ENCODE assay signal across 1 cellular context in the genomic region with DNA sequence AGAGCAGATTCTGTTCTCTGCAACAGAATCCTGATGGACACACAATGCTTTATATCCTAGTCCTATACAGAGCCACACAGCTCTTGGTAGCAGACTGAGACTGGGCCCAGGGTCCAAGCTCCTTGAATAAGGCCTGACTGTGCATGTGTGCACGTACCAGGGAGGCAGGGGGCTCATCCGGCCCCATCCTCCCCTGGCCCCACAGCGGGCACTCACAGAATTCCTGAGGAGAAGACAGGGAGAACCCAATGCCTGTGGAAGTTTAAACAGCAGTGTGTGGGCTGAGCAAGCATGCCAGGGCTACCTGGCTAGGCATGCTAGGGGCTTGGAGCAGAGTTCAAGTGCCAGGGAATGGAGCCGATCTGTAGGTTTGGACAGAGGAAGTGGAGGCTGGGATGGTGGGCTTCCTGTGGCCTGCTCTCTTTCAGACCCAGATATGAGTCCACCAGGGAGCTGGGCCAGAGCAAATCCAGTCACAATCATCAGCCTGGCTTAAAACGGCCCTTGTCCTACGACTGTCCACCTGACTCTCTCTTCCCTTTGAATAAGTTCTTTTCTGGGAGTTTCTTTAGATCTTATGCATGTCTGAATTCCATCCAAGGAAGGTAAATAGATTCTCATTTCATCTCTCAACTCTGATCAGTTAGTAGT.
TF ChIP-seq lines count a peak whose summit lies in the region.

No MANE protein-coding gene starts in this region.

TF ChIP-seq in K562, 482 proteins besides CTCF, POLR2A, EP300 and RAD21 (continued from another document):
- TF ChIP-seq, protein P1, sequence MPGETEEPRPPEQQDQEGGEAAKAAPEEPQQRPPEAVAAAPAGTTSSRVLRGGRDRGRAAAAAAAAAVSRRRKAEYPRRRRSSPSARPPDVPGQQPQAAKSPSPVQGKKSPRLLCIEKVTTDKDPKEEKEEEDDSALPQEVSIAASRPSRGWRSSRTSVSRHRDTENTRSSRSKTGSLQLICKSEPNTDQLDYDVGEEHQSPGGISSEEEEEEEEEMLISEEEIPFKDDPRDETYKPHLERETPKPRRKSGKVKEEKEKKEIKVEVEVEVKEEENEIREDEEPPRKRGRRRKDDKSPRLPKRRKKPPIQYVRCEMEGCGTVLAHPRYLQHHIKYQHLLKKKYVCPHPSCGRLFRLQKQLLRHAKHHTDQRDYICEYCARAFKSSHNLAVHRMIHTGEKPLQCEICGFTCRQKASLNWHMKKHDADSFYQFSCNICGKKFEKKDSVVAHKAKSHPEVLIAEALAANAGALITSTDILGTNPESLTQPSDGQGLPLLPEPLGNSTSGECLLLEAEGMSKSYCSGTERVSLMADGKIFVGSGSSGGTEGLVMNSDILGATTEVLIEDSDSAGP (CRISPR knock-in tag; IDR thresholded peaks at IDR 0.05): 0 out of 2 replicates have a peak, but pooled peaks have one; percentile 21
- TF ChIP-seq EWSR1 (IDR thresholded peaks at IDR 0.05; ENCODE audit: borderline replicate concordance, low read depth, partially characterized antibody) (no peak), ZFP1 (CRISPR knock-in tag; IDR thresholded peaks at IDR 0.05) (0 out of 2 replicates have a peak, but pooled peaks have one; percentile 22), PRMT5 (CRISPR knock-in tag; IDR thresholded peaks at IDR 0.05) (no peak), SPI1 (IDR thresholded peaks at IDR 0.05; ENCODE audit: borderline replicate concordance, low read depth, low read length) (0 out of 2 replicates have a peak, but pooled peaks have one; percentile 0), SNAPC5 (CRISPR knock-in tag; IDR thresholded peaks at IDR 0.05) (no peak), ATF4 (CRISPR knock-in tag; IDR thresholded peaks at IDR 0.05) (0 out of 2 replicates have a peak, but pooled peaks have one; percentile 18), ZNF134 (CRISPR knock-in tag; conservative IDR thresholded peaks at IDR 0.05) (no peak), ZNF175 (CRISPR knock-in tag; IDR thresholded peaks at IDR 0.05; ENCODE audit: low read depth) (0 out of 2 replicates have a peak, but pooled peaks have one; percentile 5), PYGO2 (tag; IDR thresholded peaks at IDR 0.05) (no peak), ZBTB17 (CRISPR knock-in tag; IDR thresholded peaks at IDR 0.05) (no peak), CBX1 (IDR thresholded peaks at IDR 0.05; ENCODE audit: low read depth) (no peak), ZSCAN32 (CRISPR knock-in tag; IDR thresholded peaks at IDR 0.05) (no peak), ZNF655 (CRISPR knock-in tag; IDR thresholded peaks at IDR 0.05) (no peak), TFE3 (CRISPR knock-in tag; IDR thresholded peaks at IDR 0.05) (no peak), SNRNP70 (optimal IDR thresholded peaks at IDR 0.05; ENCODE audit: low read depth, low read length) (no peak)
- TF ChIP-seq, protein P2, sequence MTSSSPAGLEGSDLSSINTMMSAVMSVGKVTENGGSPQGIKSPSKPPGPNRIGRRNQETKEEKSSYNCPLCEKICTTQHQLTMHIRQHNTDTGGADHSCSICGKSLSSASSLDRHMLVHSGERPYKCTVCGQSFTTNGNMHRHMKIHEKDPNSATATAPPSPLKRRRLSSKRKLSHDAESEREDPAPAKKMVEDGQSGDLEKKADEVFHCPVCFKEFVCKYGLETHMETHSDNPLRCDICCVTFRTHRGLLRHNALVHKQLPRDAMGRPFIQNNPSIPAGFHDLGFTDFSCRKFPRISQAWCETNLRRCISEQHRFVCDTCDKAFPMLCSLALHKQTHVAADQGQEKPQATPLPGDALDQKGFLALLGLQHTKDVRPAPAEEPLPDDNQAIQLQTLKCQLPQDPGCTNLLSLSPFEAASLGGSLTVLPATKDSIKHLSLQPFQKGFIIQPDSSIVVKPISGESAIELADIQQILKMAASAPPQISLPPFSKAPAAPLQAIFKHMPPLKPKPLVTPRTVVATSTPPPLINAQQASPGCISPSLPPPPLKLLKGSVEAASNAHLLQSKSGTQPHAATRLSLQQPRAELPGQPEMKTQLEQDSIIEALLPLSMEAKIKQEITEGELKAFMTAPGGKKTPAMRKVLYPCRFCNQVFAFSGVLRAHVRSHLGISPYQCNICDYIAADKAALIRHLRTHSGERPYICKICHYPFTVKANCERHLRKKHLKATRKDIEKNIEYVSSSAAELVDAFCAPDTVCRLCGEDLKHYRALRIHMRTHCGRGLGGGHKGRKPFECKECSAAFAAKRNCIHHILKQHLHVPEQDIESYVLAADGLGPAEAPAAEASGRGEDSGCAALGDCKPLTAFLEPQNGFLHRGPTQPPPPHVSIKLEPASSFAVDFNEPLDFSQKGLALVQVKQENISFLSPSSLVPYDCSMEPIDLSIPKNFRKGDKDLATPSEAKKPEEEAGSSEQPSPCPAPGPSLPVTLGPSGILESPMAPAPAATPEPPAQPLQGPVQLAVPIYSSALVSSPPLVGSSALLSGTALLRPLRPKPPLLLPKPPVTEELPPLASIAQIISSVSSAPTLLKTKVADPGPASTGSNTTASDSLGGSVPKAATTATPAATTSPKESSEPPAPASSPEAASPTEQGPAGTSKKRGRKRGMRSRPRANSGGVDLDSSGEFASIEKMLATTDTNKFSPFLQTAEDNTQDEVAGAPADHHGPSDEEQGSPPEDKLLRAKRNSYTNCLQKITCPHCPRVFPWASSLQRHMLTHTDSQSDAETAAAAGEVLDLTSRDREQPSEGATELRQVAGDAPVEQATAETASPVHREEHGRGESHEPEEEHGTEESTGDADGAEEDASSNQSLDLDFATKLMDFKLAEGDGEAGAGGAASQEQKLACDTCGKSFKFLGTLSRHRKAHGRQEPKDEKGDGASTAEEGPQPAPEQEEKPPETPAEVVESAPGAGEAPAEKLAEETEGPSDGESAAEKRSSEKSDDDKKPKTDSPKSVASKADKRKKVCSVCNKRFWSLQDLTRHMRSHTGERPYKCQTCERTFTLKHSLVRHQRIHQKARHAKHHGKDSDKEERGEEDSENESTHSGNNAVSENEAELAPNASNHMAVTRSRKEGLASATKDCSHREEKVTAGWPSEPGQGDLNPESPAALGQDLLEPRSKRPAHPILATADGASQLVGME (CRISPR knock-in tag; IDR thresholded peaks at IDR 0.05): 0 out of 2 replicates have a peak, but pooled peaks have one; percentile 46
TF ChIP-seq in K562: peak in this region for 6.
